40 cellular contexts compared by ENCODE assay signal in genomic region chr16:61374071-61374470, GRCh38.
"Had no signal": no experiment of that assay in that cellular context is flagged by ENCODE, and none has a peak within 500 bp of the region (broad histone marks: within the 10 kb centered on the region; RNA-seq: fewer than 3 reads in every experiment).

No MANE protein-coding gene starts in this region.

- DNase-seq: activated effector memory CD4-positive, alpha-beta T cell treated with anti-CD3 and anti-CD28 coated beads, Interleukin-2, amount 50 U/mL, for 16 hours; activated effector memory CD4-positive, alpha-beta T cell treated with Interleukin-2 at 50 U/mL for 16 hours; activated gamma-delta T cell; activated gamma-delta T cell treated with Interleukin-2 at 50 U/mL for 16 hours; activated naive CD4-positive, alpha-beta T cell; activated naive CD4-positive, alpha-beta T cell treated with anti-CD3 and anti-CD28 coated beads for 36 hours; activated naive CD4-positive, alpha-beta T cell treated with anti-CD3 and anti-CD28 coated beads, Interleukin-2, amount 10 ng/mL, durations not matched to agents 7 days and 5 days; activated naive CD4-positive, alpha-beta T cell treated with anti-CD3 and anti-CD28 coated beads, Interleukin-2, amount 50 U/mL, for 16 hours; activated naive CD4-positive, alpha-beta T cell treated with Interleukin-2 at 50 U/mL for 16 hours; activated naive CD8-positive, alpha-beta T cell treated with anti-CD3 and anti-CD28 coated beads for 36 hours; activated naive CD8-positive, alpha-beta T cell treated with anti-CD3 and anti-CD28 coated beads, Interleukin-2, amount 10 ng/mL, durations not matched to agents 7 days and 5 days; activated naive CD8-positive, alpha-beta T cell treated with anti-CD3 and anti-CD28 coated beads, Interleukin-2, amount 50 U/mL, for 24 hours; activated T-cell treated with anti-CD3 and anti-CD28 coated beads for 4 hours; activated T-cell treated with anti-CD3 and anti-CD28 coated beads, Interleukin-2, amount 50 U/mL, for 1 hour; activated T-cell treated with anti-CD3 and anti-CD28 coated beads, Interleukin-2, amount 50 U/mL, for 24 hours; activated T-cell treated with anti-CD3 and anti-CD28 coated beads, Interleukin-2, amount 50 U/mL, for 4 hours; activated T-cell treated with anti-CD3 and anti-CD28 coated beads, Interleukin-2, amount 50 U/mL, for 48 hours; activated T-cell treated with anti-CD3 and anti-CD28 coated beads, Interleukin-2, amount 50 U/mL, for 72 hours; adrenal gland; amniotic stem cell; amygdala; anterior cingulate cortex; aorta; body of pancreas; brain microvascular endothelial cell; caudate nucleus; central memory CD4-positive, alpha-beta T cell; cerebellar nuclear complex had no signal

- H3K27ac ChIP-seq: adrenal gland, ascending aorta, body of pancreas, brain microvascular endothelial cell, breast epithelium, cardiac muscle cell had no signal

- H3K27me3 ChIP-seq: adrenal gland, ascending aorta, body of pancreas, brain microvascular endothelial cell, breast epithelium, cardiac muscle cell had no signal

- H3K4me1 ChIP-seq: adrenal gland, ascending aorta, body of pancreas, breast epithelium had no signal

- ATAC-seq: activated naive CD4-positive, alpha-beta T cell treated with anti-CD3 and anti-CD28 coated beads, Interleukin-2, amount 50 U/mL, for 72 hours; activated naive CD8-positive, alpha-beta T cell treated with anti-CD3 and anti-CD28 coated beads, Interleukin-2, amount 50 U/mL, for 24 hours; activated T-cell treated with anti-CD3 and anti-CD28 coated beads, Interleukin-2, amount 50 U/mL, for 4 hours; activated T-cell treated with anti-CD3 and anti-CD28 coated beads, Interleukin-2, amount 50 U/mL, for 72 hours; activated T-helper 17 cell treated with anti-CD3 and anti-CD28 coated beads, Interleukin-2, amount 50 U/mL, for 72 hours; body of pancreas had no signal

- H3K36me3 Mint-ChIP-seq: activated naive CD4-positive, alpha-beta T cell treated with anti-CD3 and anti-CD28 coated beads, Interleukin-2, amount 10 ng/mL, durations not matched to agents 7 days and 5 days; activated naive CD4-positive, alpha-beta T cell treated with anti-CD3 and anti-CD28 coated beads, Interleukin-2, amount 50 U/mL, for 24 hours; activated naive CD8-positive, alpha-beta T cell; activated naive CD8-positive, alpha-beta T cell treated with anti-CD3 and anti-CD28 coated beads for 36 hours; activated naive CD8-positive, alpha-beta T cell treated with anti-CD3 and anti-CD28 coated beads, Interleukin-2, amount 10 ng/mL, durations not matched to agents 7 days and 5 days; brain had no signal

- H3K4me1 Mint-ChIP-seq: activated naive CD4-positive, alpha-beta T cell treated with anti-CD3 and anti-CD28 coated beads, Interleukin-2, amount 10 ng/mL, durations not matched to agents 7 days and 5 days; activated naive CD4-positive, alpha-beta T cell treated with anti-CD3 and anti-CD28 coated beads, Interleukin-2, amount 50 U/mL, for 24 hours; activated naive CD8-positive, alpha-beta T cell treated with anti-CD3 and anti-CD28 coated beads for 36 hours; activated naive CD8-positive, alpha-beta T cell treated with anti-CD3 and anti-CD28 coated beads, Interleukin-2, amount 10 ng/mL, durations not matched to agents 7 days and 5 days; activated naive CD8-positive, alpha-beta T cell treated with anti-CD3 and anti-CD28 coated beads, Interleukin-2, amount 50 U/mL, for 24 hours; activated T-helper 17 cell treated with anti-CD3 and anti-CD28 coated beads, Interleukin-2, amount 50 U/mL, for 72 hours; brain; central memory CD8-positive, alpha-beta T cell had no signal

- H3K4me3 Mint-ChIP-seq: activated naive CD4-positive, alpha-beta T cell treated with anti-CD3 and anti-CD28 coated beads for 36 hours; activated naive CD4-positive, alpha-beta T cell treated with anti-CD3 and anti-CD28 coated beads, Interleukin-2, amount 10 ng/mL, durations not matched to agents 7 days and 5 days; activated naive CD4-positive, alpha-beta T cell treated with anti-CD3 and anti-CD28 coated beads, Interleukin-2, amount 50 U/mL, for 24 hours; activated naive CD8-positive, alpha-beta T cell; activated naive CD8-positive, alpha-beta T cell treated with anti-CD3 and anti-CD28 coated beads for 36 hours; activated naive CD8-positive, alpha-beta T cell treated with anti-CD3 and anti-CD28 coated beads, Interleukin-2, amount 10 ng/mL, durations not matched to agents 7 days and 5 days; activated naive CD8-positive, alpha-beta T cell treated with anti-CD3 and anti-CD28 coated beads, Interleukin-2, amount 50 U/mL, for 24 hours; activated T-cell treated with anti-CD3 and anti-CD28 coated beads, Interleukin-2, amount 50 U/mL, for 24 hours; activated T-cell treated with anti-CD3 and anti-CD28 coated beads, Interleukin-2, amount 50 U/mL, for 4 hours; activated T-cell treated with anti-CD3 and anti-CD28 coated beads, Interleukin-2, amount 50 U/mL, for 72 hours; activated T-helper 1 cell treated with anti-CD3 and anti-CD28 coated beads, Interleukin-12 subunit alpha, Interleukin-12 subunit beta, Interleukin-2, Interleukin-4 antibody, amounts not matched to agents 30 ng/mL and 10 ng/mL and 1 ng/mL, durations not matched to agents 14 hours and 24 hours and 36 hours; activated T-helper 17 cell treated with anti-CD3 and anti-CD28 coated beads, Interleukin-2, amount 50 U/mL, for 72 hours; brain; central memory CD8-positive, alpha-beta T cell had no signal

- FAIRE-seq: astrocyte had no signal

- H3K9me3 ChIP-seq: adrenal gland, ascending aorta, body of pancreas, breast epithelium had no signal

- H3K4me3 ChIP-seq: adrenal gland, ascending aorta, body of pancreas, breast epithelium, cardiac muscle cell had no signal

- H3K27me3 Mint-ChIP-seq: activated naive CD4-positive, alpha-beta T cell treated with anti-CD3 and anti-CD28 coated beads, Interleukin-2, amount 10 ng/mL, durations not matched to agents 7 days and 5 days; activated naive CD4-positive, alpha-beta T cell treated with anti-CD3 and anti-CD28 coated beads, Interleukin-2, amount 50 U/mL, for 24 hours; activated naive CD8-positive, alpha-beta T cell; activated naive CD8-positive, alpha-beta T cell treated with anti-CD3 and anti-CD28 coated beads for 36 hours; activated naive CD8-positive, alpha-beta T cell treated with anti-CD3 and anti-CD28 coated beads, Interleukin-2, amount 10 ng/mL, durations not matched to agents 7 days and 5 days; activated naive CD8-positive, alpha-beta T cell treated with anti-CD3 and anti-CD28 coated beads, Interleukin-2, amount 50 U/mL, for 24 hours; activated T-cell treated with anti-CD3 and anti-CD28 coated beads, Interleukin-2, amount 50 U/mL, for 24 hours; activated T-helper 17 cell treated with anti-CD3 and anti-CD28 coated beads, Interleukin-2, amount 50 U/mL, for 72 hours; central memory CD8-positive, alpha-beta T cell had no signal

- H3K27ac Mint-ChIP-seq: activated naive CD4-positive, alpha-beta T cell treated with anti-CD3 and anti-CD28 coated beads for 36 hours; activated naive CD4-positive, alpha-beta T cell treated with anti-CD3 and anti-CD28 coated beads, Interleukin-2, amount 10 ng/mL, durations not matched to agents 7 days and 5 days; activated naive CD4-positive, alpha-beta T cell treated with anti-CD3 and anti-CD28 coated beads, Interleukin-2, amount 50 U/mL, for 24 hours; activated naive CD4-positive, alpha-beta T cell treated with anti-CD3 and anti-CD28 coated beads, Interleukin-2, amount 50 U/mL, for 72 hours; activated naive CD8-positive, alpha-beta T cell; activated naive CD8-positive, alpha-beta T cell treated with anti-CD3 and anti-CD28 coated beads for 36 hours; activated naive CD8-positive, alpha-beta T cell treated with anti-CD3 and anti-CD28 coated beads, Interleukin-2, amount 10 ng/mL, durations not matched to agents 7 days and 5 days; activated naive CD8-positive, alpha-beta T cell treated with anti-CD3 and anti-CD28 coated beads, Interleukin-2, amount 50 U/mL, for 24 hours; activated T-cell treated with anti-CD3 and anti-CD28 coated beads, Interleukin-2, amount 50 U/mL, for 24 hours; activated T-cell treated with anti-CD3 and anti-CD28 coated beads, Interleukin-2, amount 50 U/mL, for 72 hours; activated T-helper 1 cell treated with anti-CD3 and anti-CD28 coated beads, Interleukin-12 subunit alpha, Interleukin-12 subunit beta, Interleukin-2, Interleukin-4 antibody, amounts not matched to agents 30 ng/mL and 10 ng/mL and 1 ng/mL, durations not matched to agents 14 hours and 24 hours and 36 hours; activated T-helper 17 cell treated with anti-CD3 and anti-CD28 coated beads, Interleukin-2, amount 50 U/mL, for 72 hours; activated T-helper 2 cell treated with anti-CD3 and anti-CD28 coated beads, Interferon-gamma antibody, Interleukin-2, Interleukin-4, amounts not matched to agents 10 μg/mL and 5 μg/mL and 100 μg/mL, durations not matched to agents 14 hours and 24 hours and 36 hours; brain had no signal

- H3K36me3 ChIP-seq: adrenal gland, ascending aorta, brain microvascular endothelial cell, breast epithelium, cardiac muscle cell had no signal
